ENCODE assay signal across 32 cellular contexts in genomic region chr5:104890767-104891166, GRCh38.
"Had no signal": no experiment of that assay in that cellular context is flagged by ENCODE, and none has a peak within 500 bp of the region (broad histone marks: within the 10 kb centered on the region; RNA-seq: fewer than 3 reads in every experiment).

No MANE protein-coding gene starts in this region.

- DNase-seq: activated effector memory CD4-positive, alpha-beta T cell treated with anti-CD3 and anti-CD28 coated beads, Interleukin-2, amount 50 U/mL, for 16 hours; activated effector memory CD4-positive, alpha-beta T cell treated with Interleukin-2 at 50 U/mL for 16 hours; activated gamma-delta T cell; activated gamma-delta T cell treated with Interleukin-2 at 50 U/mL for 16 hours; activated naive CD4-positive, alpha-beta T cell; activated naive CD4-positive, alpha-beta T cell treated with anti-CD3 and anti-CD28 coated beads for 36 hours; activated naive CD4-positive, alpha-beta T cell treated with anti-CD3 and anti-CD28 coated beads, Interleukin-2, amount 10 ng/mL, durations not matched to agents 7 days and 5 days; activated naive CD4-positive, alpha-beta T cell treated with anti-CD3 and anti-CD28 coated beads, Interleukin-2, amount 50 U/mL, for 16 hours; activated naive CD4-positive, alpha-beta T cell treated with Interleukin-2 at 50 U/mL for 16 hours; activated naive CD8-positive, alpha-beta T cell treated with anti-CD3 and anti-CD28 coated beads for 36 hours; activated naive CD8-positive, alpha-beta T cell treated with anti-CD3 and anti-CD28 coated beads, Interleukin-2, amount 10 ng/mL, durations not matched to agents 7 days and 5 days; activated naive CD8-positive, alpha-beta T cell treated with anti-CD3 and anti-CD28 coated beads, Interleukin-2, amount 50 U/mL, for 24 hours; activated T-cell treated with anti-CD3 and anti-CD28 coated beads, Interleukin-2, amount 50 U/mL, for 4 hours; activated T-cell treated with anti-CD3 and anti-CD28 coated beads, Interleukin-2, amount 50 U/mL, for 48 hours; activated T-cell treated with anti-CD3 and anti-CD28 coated beads, Interleukin-2, amount 50 U/mL, for 72 hours; adrenal gland; amniotic stem cell; amygdala; anterior cingulate cortex; aorta; body of pancreas; brain microvascular endothelial cell; caudate nucleus; central memory CD4-positive, alpha-beta T cell; cerebellar nuclear complex had no signal

- ATAC-seq: activated naive CD4-positive, alpha-beta T cell treated with anti-CD3 and anti-CD28 coated beads, Interleukin-2, amount 50 U/mL, for 72 hours; activated naive CD8-positive, alpha-beta T cell treated with anti-CD3 and anti-CD28 coated beads, Interleukin-2, amount 50 U/mL, for 24 hours; activated T-cell treated with anti-CD3 and anti-CD28 coated beads, Interleukin-2, amount 50 U/mL, for 4 hours; activated T-cell treated with anti-CD3 and anti-CD28 coated beads, Interleukin-2, amount 50 U/mL, for 72 hours; activated T-helper 17 cell treated with anti-CD3 and anti-CD28 coated beads, Interleukin-2, amount 50 U/mL, for 72 hours; body of pancreas had no signal

- H3K4me3 ChIP-seq: adrenal gland, ascending aorta, body of pancreas, breast epithelium, cardiac muscle cell had no signal

- H3K9me3 ChIP-seq: adrenal gland, ascending aorta, body of pancreas, breast epithelium had no signal

- H3K27me3 ChIP-seq: adrenal gland, ascending aorta, body of pancreas, brain microvascular endothelial cell, breast epithelium, cardiac muscle cell had no signal

- FAIRE-seq: astrocyte, bronchial epithelial cell had no signal

- H3K4me1 ChIP-seq: adrenal gland, ascending aorta, body of pancreas, breast epithelium had no signal

- H3K27ac ChIP-seq: adrenal gland, ascending aorta, body of pancreas, brain microvascular endothelial cell, breast epithelium, cardiac muscle cell had no signal

- H3K36me3 ChIP-seq: adrenal gland, ascending aorta, brain microvascular endothelial cell, breast epithelium, cardiac muscle cell had no signal
